ENCODE assay signal across 9 cellular contexts in the genomic region with DNA sequence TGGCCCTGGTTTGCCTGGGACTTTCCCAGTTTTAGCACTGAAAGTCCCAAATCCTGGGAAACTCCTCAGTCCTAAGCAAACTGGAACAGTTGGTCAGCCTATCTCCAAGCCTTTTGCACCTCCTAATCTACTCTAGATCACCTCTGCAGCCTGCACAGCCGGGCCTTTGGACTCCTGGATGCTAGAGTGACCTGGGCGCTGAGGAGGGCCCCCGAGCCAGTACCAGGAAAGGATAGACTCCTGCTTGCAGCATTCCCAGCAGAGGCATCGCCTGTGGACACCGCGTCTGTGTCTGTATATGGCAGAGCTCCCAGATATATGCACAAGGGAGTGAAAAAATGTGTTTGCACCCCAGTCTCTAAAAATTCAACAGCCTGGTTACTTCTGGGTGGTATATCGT. TPM values are rescaled to one million over a fixed set of nuclear protein-coding genes. Genes with fewer than 3 reads are reported as not detected.
DNase-seq lines count a peak whose midpoint lies in the region; ATAC-seq, FAIRE-seq and TF ChIP-seq lines count a peak whose summit lies in the region.
"Had no signal": no experiment of that assay in that cellular context is flagged by ENCODE, and none has a peak within 500 bp of the region (broad histone marks: within the 10 kb centered on the region; RNA-seq: fewer than 3 reads in every experiment).

No MANE protein-coding gene starts in this region.

- CTCF ChIA-PET in K562 (lab: Yijun Ruan, JAX; ENCODE audit: low intra/inter-chr PET ratio), result no interaction called here

- POLR2A ChIA-PET in K562 (lab: Yijun Ruan, JAX), result interaction anchor here (1.1 to 6.8 kb wide), 5 partner anchors 9 to 18 kb away, joined by 3 to 61 read pairs (median 22); a partner anchor contains a TSS

- peak overlapping the region; percentile 69 for H3K4me3 Mint-ChIP-seq in T-helper 17 cell
- H3K4me3 Mint-ChIP-seq: stimulated activated naive B cell treated with anti-CD40 and anti-IgM and Interleukin-4, amounts not matched to agents 10 μg/mL and 1 μg/mL and 100 μg/mL, for 72 hours had no signal

- FAIRE-seq in K562 (lab: Jason Lieb, UNC), result no peak

- TF ChIP-seq CTCF in K562 (IDR thresholded peaks at IDR 0.05 in 2 of 3, conservative IDR thresholded peaks at IDR 0.05 in 1 of 3; ENCODE audit: insufficient read depth in 2 of 3, low read depth in 1 of 3, low read length in 3 of 3) (no peak), lower lobe of right lung (IDR thresholded peaks at IDR 0.05) (no peak), stomach (IDR thresholded peaks at IDR 0.05) (no peak)

- H3K9ac ChIP-seq in K562 (ENCODE audit: insufficient read depth in 1 of 2, low read depth in 2 of 2, low read length in 2 of 2), result peak overlapping the region in 1 of 2 experiments; percentile 70; a peak in 1 of 4 replicates

- H3K36me3 ChIP-seq in K562 (ENCODE audit: control insufficient read depth, insufficient read depth, low read length) (no peaks in the 10 kb centered on the region), lower lobe of right lung (peaks cover 4% of the 10 kb centered on the region), stomach (peaks cover 0 to 7% (median under 1%) of the 10 kb centered on the region in 4 donors)

- 62% methylated on average over 7 of the region's 7 CpGs for WGBS in K562 (ENCODE audit: insufficient coverage, low coverage, missing lambda C conversion rate)
- 40 to 50% (median 44%) methylated on average over 5 to 7 of the region's 7 CpGs for WGBS in stomach, 5 donors

- no TSS peak for BruUV-seq in K562 (replicated peaks; lab: Mats Ljungman, UMichigan)

- H3K9me3 ChIP-seq in T-helper 17 cell (ENCODE audit: control insufficient read depth, low read length, poor library complexity, severe bottlenecking), result no peaks in the 10 kb centered on the region
- no peaks in the 10 kb centered on the region for H3K9me3 ChIP-seq in K562 (replicated peaks; ENCODE audit: control insufficient read depth, insufficient read depth, low read depth, low read length)
- H3K9me3 ChIP-seq in lower lobe of right lung, result no peaks in the 10 kb centered on the region
- H3K9me3 ChIP-seq in stomach, result no peaks in the 10 kb centered on the region

- no peak overlapping the region for H3K4me2 ChIP-seq in K562 (ENCODE audit: insufficient read depth, low read length)

- H3K27ac ChIP-seq in K562 (ENCODE audit: extremely low read depth, low read depth, low read length) (no peak overlapping the region), lower lobe of right lung (peak overlapping the region; percentile 31), stomach (peak overlapping the region; percentile 46 to 73 (median 57))

- H4K20me1 ChIP-seq in K562 (replicated peaks; ENCODE audit: control insufficient read depth, insufficient read depth, low read length), result no peaks in the 10 kb centered on the region

- H3K4me1 ChIP-seq in K562 (replicated peaks in 1 of 2; ENCODE audit: control insufficient read depth in 2 of 2, insufficient read depth in 2 of 2, low read length in 2 of 2) (peaks cover 0 to 13% of the 10 kb centered on the region in 2 experiments; a peak in 3 of 5 replicates), lower lobe of right lung (peaks cover 64% of the 10 kb centered on the region), stomach (peaks cover 37 to 84% (median 54%) of the 10 kb centered on the region in 4 donors)

- intact Hi-C loops in K562 (cut with micrococcal nuclease) (no loop called here), lower lobe of right lung (cut with DNase I) (no loop called here), stomach (cut with DNase I; ENCODE audit: low total_unique reads) (no loop called here)

- H3K27ac Mint-ChIP-seq in T-helper 17 cell, result peak overlapping the region; percentile 100

- no peaks in the 10 kb centered on the region for H3K9me1 ChIP-seq in K562 (ENCODE audit: control insufficient read depth, insufficient read depth, low read length)

- DNase-seq in T-helper 17 cell, result peak in 1 of 3 donors; percentile 6
- DNase-seq in K562 (ENCODE audit: extremely low read depth in 1 of 4, low spot score in 3 of 4), result no peak
- DNase-seq in lower lobe of right lung, result no peak
- DNase-seq in stomach, result peak; percentile 25
- DNase-seq in GF-D8 (lab: John Stamatoyannopoulos, UW), result no peak
- no peak for DNase-seq in NCI-H2107 (lab: John Stamatoyannopoulos, UW)
- DNase-seq: stimulated activated naive B cell treated with anti-CD40 and anti-IgM and Interleukin-4, amounts not matched to agents 10 μg/mL and 1 μg/mL and 100 μg/mL, for 72 hours; T1000 had no signal

- no peak overlapping the region for H3K4me3 ChIP-seq in K562
- H3K4me3 ChIP-seq in lower lobe of right lung, result no peak overlapping the region
- H3K4me3 ChIP-seq in stomach, result no peak overlapping the region

- no peaks in the 10 kb centered on the region for H3K27me3 Mint-ChIP-seq in T-helper 17 cell
- H3K27me3 Mint-ChIP-seq: stimulated activated naive B cell treated with anti-CD40 and anti-IgM and Interleukin-4, amounts not matched to agents 10 μg/mL and 1 μg/mL and 100 μg/mL, for 72 hours had no signal

- peaks cover 70% of the 10 kb centered on the region for H3K4me1 Mint-ChIP-seq in T-helper 17 cell

- H3K27me3 ChIP-seq in K562 (ENCODE audit: control insufficient read depth in 2 of 2, insufficient read depth in 2 of 2, low read length in 2 of 2), result no peaks in the 10 kb centered on the region
- no peaks in the 10 kb centered on the region for H3K27me3 ChIP-seq in lower lobe of right lung (ENCODE audit: low read depth)
- no peaks in the 10 kb centered on the region for H3K27me3 ChIP-seq in stomach

- in situ Hi-C loops in K562 (cut with MboI), result no loop called here

- TF ChIP-seq POLR2A in K562 (conservative IDR thresholded peaks at IDR 0.05) (no peak), stomach (IDR thresholded peaks at IDR 0.05) (no peak)

- H3K79me2 ChIP-seq in K562 (ENCODE audit: control insufficient read depth, insufficient read depth, low read length), result no peaks in the 10 kb centered on the region

- ATAC-seq in T-helper 17 cell, result no peak
- 0 out of 3 replicates have a peak, but pooled peaks have one; percentile 9 for ATAC-seq in K562
- ATAC-seq in lower lobe of right lung, result no peak
- no peak for ATAC-seq in GM18873 (IDR thresholded peaks at IDR 0.05; ENCODE audit: low FRiP score, unreplicated experiment)
- ATAC-seq: stimulated activated naive B cell treated with anti-CD40 and anti-IgM and Interleukin-4, amounts not matched to agents 10 μg/mL and 1 μg/mL and 100 μg/mL, for 72 hours had no signal

- no peak overlapping the region for H2AFZ ChIP-seq in K562 (ENCODE audit: low read depth, low read length)

- no peaks in the 10 kb centered on the region for H3K36me3 Mint-ChIP-seq in T-helper 17 cell (ENCODE audit: low read depth)

- TF ChIP-seq EP300 in K562 (IDR thresholded peaks at IDR 0.05; ENCODE audit: low read length) (no peak), stomach (IDR thresholded peaks at IDR 0.05) (no peak)

- no peak for TF ChIP-seq RAD21 in K562 (CRISPR knock-in tag; conservative IDR thresholded peaks at IDR 0.05 in 1 of 2, IDR thresholded peaks at IDR 0.05 in 1 of 2)

TF ChIP-seq in K562, 482 proteins besides CTCF, POLR2A, EP300 and RAD21:
- TF ChIP-seq, protein P1, sequence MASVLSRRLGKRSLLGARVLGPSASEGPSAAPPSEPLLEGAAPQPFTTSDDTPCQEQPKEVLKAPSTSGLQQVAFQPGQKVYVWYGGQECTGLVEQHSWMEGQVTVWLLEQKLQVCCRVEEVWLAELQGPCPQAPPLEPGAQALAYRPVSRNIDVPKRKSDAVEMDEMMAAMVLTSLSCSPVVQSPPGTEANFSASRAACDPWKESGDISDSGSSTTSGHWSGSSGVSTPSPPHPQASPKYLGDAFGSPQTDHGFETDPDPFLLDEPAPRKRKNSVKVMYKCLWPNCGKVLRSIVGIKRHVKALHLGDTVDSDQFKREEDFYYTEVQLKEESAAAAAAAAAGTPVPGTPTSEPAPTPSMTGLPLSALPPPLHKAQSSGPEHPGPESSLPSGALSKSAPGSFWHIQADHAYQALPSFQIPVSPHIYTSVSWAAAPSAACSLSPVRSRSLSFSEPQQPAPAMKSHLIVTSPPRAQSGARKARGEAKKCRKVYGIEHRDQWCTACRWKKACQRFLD (CRISPR knock-in tag; IDR thresholded peaks at IDR 0.05), result no peak
- TF ChIP-seq SRSF7 (optimal IDR thresholded peaks at IDR 0.05; ENCODE audit: low read depth, low read length) (no peak), ELF2 (CRISPR knock-in tag; IDR thresholded peaks at IDR 0.05) (no peak), GTF2A2 (tag; IDR thresholded peaks at IDR 0.05) (no peak)
TF ChIP-seq in K562: peak in this region for 0.

RNA-seq across cellular contexts. Expression of a gene that starts 15.0 kb away (rescaled TPM):
- total RNA-seq in T-helper 17 cell, result 100 to 1,000 TPM; 590 to 639 TPM
- total RNA-seq in K562 (2011; cell fraction: chromatin; rRNA removed; ENCODE audit: low replicate concordance), result 28.2 and 57.3 TPM in 2 replicates
- 33.9 and 37.9 TPM in 2 replicates for total RNA-seq in K562 (2011; cell fraction: nucleolus; rRNA removed)
- total RNA-seq in K562 (2011; cell fraction: nucleoplasm; rRNA removed), result 29.7 and 35.8 TPM in 2 replicates
- total RNA-seq in K562 (2014; rRNA removed), result 3.0 and 4.4 TPM in 2 replicates
- total RNA-seq in K562 (2014; rRNA removed; fragmentation: Illumina TruSeq; extraction: Trizol), result 4.4 and 6.1 TPM in 2 replicates
- total RNA-seq in K562 (2015; rRNA removed; fragmentation: Illumina TruSeq; extraction: Trizol), result 7.4 and 8.2 TPM in 2 replicates
- 10.6 and 12.3 TPM in 2 replicates for total RNA-seq in K562 (2021)
- 4.9 and 5.4 TPM in 2 replicates for polyA plus RNA-seq in K562 (2011; rRNA removed)
- polyA plus RNA-seq in K562 (2011; cell fraction: cytosol; rRNA removed), result 3.6 and 5.0 TPM in 2 replicates
- polyA plus RNA-seq in K562 (2011; cell fraction: nucleus; rRNA removed), result 12.7 and 17.0 TPM in 2 replicates
- 7.0 and 22.7 TPM in 2 replicates for polyA plus RNA-seq in K562 (2012)
- 5.3 and 7.3 TPM in 2 replicates for polyA plus RNA-seq in K562 (2014; fragmentation: Illumina TruSeq; extraction: Trizol)
- polyA plus RNA-seq in K562 (2014; fragmentation: Nextera tagmentation; extraction: Ambion mirVana), result 1 to 10 TPM; 1.1 to 1.3 TPM
- polyA plus RNA-seq in K562 (2014; rRNA removed), result 5.9 and 6.0 TPM in 2 replicates
- polyA minus RNA-seq in K562 (2011; rRNA and poly(A)+ RNA removed), result 14.3 and 15.6 TPM in 2 replicates
- polyA minus RNA-seq in K562 (2011; cell fraction: cytosol; rRNA and poly(A)+ RNA removed), result 4.2 and 9.4 TPM in 2 replicates
- polyA minus RNA-seq in K562 (2011; cell fraction: nucleus; rRNA and poly(A)+ RNA removed), result 19.7 and 23.8 TPM in 2 replicates
- total RNA-seq in lower lobe of right lung, result 81.2 TPM
- total RNA-seq in stomach, result 100 to 1,000 TPM in 2 of 5 donors, 10 to 100 TPM in 3; 18.0 to 256 (median 91.5) TPM
- polyA plus RNA-seq in stomach, result 10 to 100 TPM; 17.1 to 80.2 (median 49.1) TPM
